Comparison of ENCODE assay signal across 8 cellular contexts in the genomic region with DNA sequence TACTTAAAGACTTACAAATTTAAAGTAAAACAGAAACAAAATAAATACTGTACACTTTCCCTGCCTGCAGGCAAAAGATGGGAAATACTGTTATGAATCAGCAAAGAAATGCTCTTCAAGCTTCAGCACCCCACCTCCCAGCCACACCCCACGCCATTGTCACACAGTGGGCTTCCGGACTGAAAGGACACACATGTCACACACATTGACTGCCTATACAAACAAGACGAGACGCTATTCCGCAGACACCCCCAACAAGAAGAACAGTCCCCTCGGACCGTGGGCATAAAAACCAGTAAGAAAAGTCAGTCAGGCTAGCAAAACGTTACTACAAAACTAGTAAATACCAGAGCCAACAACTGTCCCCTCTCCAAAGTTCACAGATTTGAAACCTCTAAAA. TPM values are rescaled to one million over a fixed set of nuclear protein-coding genes. Genes with fewer than 3 reads are reported as not detected.
DNase-seq lines count a peak whose midpoint lies in the region; ATAC-seq and TF ChIP-seq lines count a peak whose summit lies in the region.

No MANE protein-coding gene starts in this region.

- H3K9me3 Mint-ChIP-seq in CD14-positive monocyte = no peaks in the 10 kb centered on the region
- no peaks in the 10 kb centered on the region for H3K9me3 Mint-ChIP-seq in activated T-cell treated with anti-CD3 and anti-CD28 coated beads, Interleukin-2, amount 50 U/mL, for 72 hours

- H3K27me3 Mint-ChIP-seq in CD14-positive monocyte (ENCODE audit: low read depth in 3 of 3) = peaks cover 0 to 10% (median 7%) of the 10 kb centered on the region in 3 donors
- no peaks in the 10 kb centered on the region for H3K27me3 Mint-ChIP-seq in activated T-cell treated with anti-CD3 and anti-CD28 coated beads, Interleukin-2, amount 50 U/mL, for 72 hours (ENCODE audit: low read depth)

- peaks cover 38% of the 10 kb centered on the region for H3K4me1 Mint-ChIP-seq in CD14-positive monocyte
- peaks cover 26% of the 10 kb centered on the region for H3K4me1 Mint-ChIP-seq in activated T-cell treated with anti-CD3 and anti-CD28 coated beads, Interleukin-2, amount 50 U/mL, for 72 hours (ENCODE audit: low read depth)

- DNase-seq in CD14-positive monocyte (ENCODE audit: low spot score) = no peak
- peak; percentile 47 for DNase-seq in GM19238 (ENCODE audit: insufficient read length, low spot score)
- peak; percentile 49 to 61 for DNase-seq in activated T-cell treated with anti-CD3 and anti-CD28 coated beads, Interleukin-2, amount 50 U/mL, for 72 hours
- DNase-seq in SIG-M5 (lab: John Stamatoyannopoulos, UW) = no peak
- DNase-seq in HuH-7.5 (ENCODE audit: low spot score) = no peak
- no peak for DNase-seq in epidermal melanocyte (ENCODE audit: insufficient read length, low spot score)
- DNase-seq in omental fat pad (ENCODE audit: low spot score) = no peak

- peak overlapping the region in 1 of 2 donors; percentile 13 for H3K4me3 Mint-ChIP-seq in CD14-positive monocyte
- peak overlapping the region; percentile 43 to 45 for H3K4me3 Mint-ChIP-seq in activated T-cell treated with anti-CD3 and anti-CD28 coated beads, Interleukin-2, amount 50 U/mL, for 72 hours

- H3K27ac Mint-ChIP-seq in CD14-positive monocyte = peak overlapping the region in 5 of 7 donors; percentile 11 to 73 (median 32)
- peak overlapping the region; percentile 6 for H3K27ac Mint-ChIP-seq in activated T-cell treated with anti-CD3 and anti-CD28 coated beads, Interleukin-2, amount 50 U/mL, for 72 hours

- TF ChIP-seq CTCF in CD14-positive monocyte (IDR thresholded peaks at IDR 0.05) = no peak
- TF ChIP-seq CTCF in omental fat pad (IDR thresholded peaks at IDR 0.05) = no peak

- peaks cover 39 to 42% of the 10 kb centered on the region in 2 donors for H3K36me3 Mint-ChIP-seq in CD14-positive monocyte
- peaks cover 0 to 1% of the 10 kb centered on the region in 2 donors for H3K36me3 Mint-ChIP-seq in activated T-cell treated with anti-CD3 and anti-CD28 coated beads, Interleukin-2, amount 50 U/mL, for 72 hours (ENCODE audit: insufficient read depth in 2 of 2)

- ATAC-seq in HG03103 (IDR thresholded peaks at IDR 0.05; ENCODE audit: low read depth, unreplicated experiment) (peak; percentile 75), omental fat pad (ENCODE audit: low FRiP score) (no peak)
- ATAC-seq in activated T-cell treated with anti-CD3 and anti-CD28 coated beads, Interleukin-2, amount 50 U/mL, for 72 hours (replicated peaks in 1 of 2) = peak; percentile 72 to 82

- intact Hi-C loops in CD14-positive monocyte (cut with micrococcal nuclease) = no loop called here

RNA-seq across cellular contexts. Expression of gene PARP12, which starts 22.2 kb away (rescaled TPM):
- polyA plus RNA-seq in CD14-positive monocyte = 10 to 100 TPM; 16.7 to 37.8 TPM
- total RNA-seq in activated T-cell treated with anti-CD3 and anti-CD28 coated beads, Interleukin-2, amount 50 U/mL, for 72 hours = 10 to 100 TPM; 49.9 to 71.5 TPM
- 10 to 100 TPM; 15.6 to 85.1 (median 45.6) TPM for total RNA-seq in omental fat pad

Comparison
In these comparisons a context has a peak if more than half of its experiments do, and no peak if none do; other contexts are left out.
1. DNase-seq: peak in GM19238 (single experiment) and activated T-cell treated with anti-CD3 and anti-CD28 coated beads, Interleukin-2, amount 50 U/mL, for 72 hours (2 of 2); none in CD14-positive monocyte (single experiment), SIG-M5 (single experiment), HuH-7.5 (single experiment), epidermal melanocyte (single experiment) and omental fat pad (single experiment).